ENCODE assay signal across 8 cellular contexts in the genomic region with DNA sequence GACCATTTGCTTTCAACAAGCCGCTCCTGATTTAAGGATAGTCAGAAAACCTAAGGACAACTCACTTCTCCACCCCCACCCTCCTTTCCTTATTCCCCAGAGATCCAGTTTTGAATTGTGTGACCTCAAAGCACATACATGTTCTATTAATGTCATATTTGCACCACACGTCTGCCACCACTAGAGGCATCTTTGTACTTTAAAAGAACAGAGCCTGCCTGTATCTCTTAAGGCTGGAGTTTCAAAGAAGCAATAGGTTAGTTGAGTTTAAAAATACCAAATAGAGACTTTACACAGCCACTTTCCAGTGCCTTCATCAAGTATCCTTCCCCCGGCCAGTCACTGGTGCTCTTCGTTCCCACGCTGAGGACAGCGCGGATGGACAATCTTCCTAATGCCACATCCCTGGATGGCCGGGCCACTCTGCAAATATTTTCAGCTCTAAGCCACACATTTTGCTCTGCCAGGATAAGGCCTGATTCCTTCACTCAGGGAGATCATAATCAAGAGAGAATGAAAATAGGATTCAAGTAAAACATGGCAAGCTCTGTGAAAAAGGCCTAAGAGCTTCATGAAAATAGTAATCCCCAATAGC.
DNase-seq lines count a peak whose midpoint lies in the region; ATAC-seq, FAIRE-seq and TF ChIP-seq lines count a peak whose summit lies in the region.

No MANE protein-coding gene starts in this region.

- H3K79me2 ChIP-seq in keratinocyte (ENCODE audit: control insufficient read depth, insufficient read depth, low read length) = no peaks in the 10 kb centered on the region

- dilution Hi-C loops in keratinocyte (cut with MboI; ENCODE audit: extremely low pct_ligation_motif_present, low sequenced_read_pairs) = no loop called here

- H3K4me1 ChIP-seq in keratinocyte (ENCODE audit: control insufficient read depth, extremely low read depth, insufficient read depth, low read length) = no peaks in the 10 kb centered on the region
- H3K4me1 ChIP-seq in CD4-positive, alpha-beta memory T cell (ENCODE audit: insufficient read depth, low read length) = no peaks in the 10 kb centered on the region

- peak; percentile 10 to 68 (median 63) for TF ChIP-seq CTCF in keratinocyte (optimal IDR thresholded peaks at IDR 0.05 in 1 of 3, IDR thresholded peaks at IDR 0.05 in 1 of 3, conservative IDR thresholded peaks at IDR 0.05 in 1 of 3; ENCODE audit: extremely low read depth in 1 of 3, insufficient read depth in 2 of 3, low read length in 3 of 3)

- H4K20me1 ChIP-seq in keratinocyte (ENCODE audit: control insufficient read depth, extremely low read depth, insufficient read depth, low read length) = no peaks in the 10 kb centered on the region

- no peaks in the 10 kb centered on the region for H3K27me3 ChIP-seq in keratinocyte (ENCODE audit: control insufficient read depth, extremely low read depth, insufficient read depth, low read length)
- H3K27me3 ChIP-seq in CD4-positive, alpha-beta memory T cell (ENCODE audit: insufficient read depth, low read length) = no peaks in the 10 kb centered on the region

- no peak for FAIRE-seq in keratinocyte (lab: Jason Lieb, UNC)

- H3K9me3 Mint-ChIP-seq in CD4-positive, alpha-beta memory T cell = no peaks in the 10 kb centered on the region

- H3K27ac Mint-ChIP-seq in CD4-positive, alpha-beta memory T cell = no peak overlapping the region

- no peaks in the 10 kb centered on the region for H3K36me3 ChIP-seq in keratinocyte (ENCODE audit: control insufficient read depth in 2 of 2, extremely low read depth in 1 of 2, insufficient read depth in 2 of 2, low read length in 2 of 2)
- H3K36me3 ChIP-seq in CD4-positive, alpha-beta memory T cell (ENCODE audit: insufficient read depth, low read length) = no peaks in the 10 kb centered on the region

- H3K9me1 ChIP-seq in keratinocyte (ENCODE audit: control insufficient read depth, extremely low read depth, insufficient read depth, low read length) = no peaks in the 10 kb centered on the region

- POLR2A ChIA-PET in CD4-positive, alpha-beta memory T cell (lab: Charles Lee; ENCODE audit: partially characterized antibody) = no interaction called here

- peaks cover 0 to 2% of the 10 kb centered on the region in 2 donors for H3K27me3 Mint-ChIP-seq in CD4-positive, alpha-beta memory T cell

- no peaks in the 10 kb centered on the region for H3K36me3 Mint-ChIP-seq in CD4-positive, alpha-beta memory T cell

- no peak overlapping the region for H3K9ac ChIP-seq in keratinocyte (ENCODE audit: control insufficient read depth, extremely low read depth, insufficient read depth, low read length)

- no peak overlapping the region for H3K4me3 ChIP-seq in keratinocyte (ENCODE audit: control insufficient read depth in 2 of 3, extremely low read depth in 1 of 3, insufficient read depth in 2 of 3, low read depth in 1 of 3, low read length in 3 of 3)
- no peak overlapping the region for H3K4me3 ChIP-seq in CD4-positive, alpha-beta memory T cell (ENCODE audit: low read length in 2 of 2)

- H2AFZ ChIP-seq in keratinocyte (ENCODE audit: control insufficient read depth, low read length) = no peak overlapping the region

- intact Hi-C loops in CD4-positive, alpha-beta memory T cell (cut with micrococcal nuclease) = no loop called here
- intact Hi-C loops in posterior cingulate gyrus (cut with DNase I) = no loop called here

- H3K9me3 ChIP-seq in keratinocyte (ENCODE audit: control insufficient read depth, low read depth, low read length) = no peaks in the 10 kb centered on the region
- H3K9me3 ChIP-seq in CD4-positive, alpha-beta memory T cell (ENCODE audit: control insufficient read depth in 1 of 2, low read length in 2 of 2) = no peaks in the 10 kb centered on the region

- no peak overlapping the region for H3K4me2 ChIP-seq in keratinocyte (ENCODE audit: control insufficient read depth, extremely low read depth, insufficient read depth, low read depth, low read length)

- no peaks in the 10 kb centered on the region for H3K4me1 Mint-ChIP-seq in CD4-positive, alpha-beta memory T cell

- CTCF ChIA-PET in CD4-positive, alpha-beta memory T cell (lab: Charles Lee; ENCODE audit: partially characterized antibody) = no interaction called here

- no peak overlapping the region for H3K27ac ChIP-seq in keratinocyte (ENCODE audit: control insufficient read depth, insufficient read depth, low read length)
- H3K27ac ChIP-seq in CD4-positive, alpha-beta memory T cell (ENCODE audit: low read depth, low read length) = no peak overlapping the region

- no peak overlapping the region for H3K4me3 Mint-ChIP-seq in CD4-positive, alpha-beta memory T cell

- DNase-seq in AG20443 (ENCODE audit: low spot score) (peak; percentile 32), SHP77 treated with DMSO at 0.1 percent for 48 hours (lab: John Stamatoyannopoulos, UW) (peak; percentile 6), keratinocyte (ENCODE audit: low read depth, low spot score) (no peak), posterior cingulate gyrus (no peak)
- DNase-seq in stimulated activated CD4-positive, alpha-beta T cell treated with anti-CD3 and anti-CD28 coated beads, Interleukin-2, amount 100 ng/mL, for 24 hours = no peak
- DNase-seq in CD4-positive, alpha-beta memory T cell = no peak

- peak; percentile 70 for ATAC-seq in GM18861 (IDR thresholded peaks at IDR 0.05; ENCODE audit: unreplicated experiment)
- ATAC-seq in HG03097 (IDR thresholded peaks at IDR 0.05; ENCODE audit: low FRiP score, unreplicated experiment) = peak; percentile 61

Comparison
In these comparisons a context has a peak if more than half of its experiments do, and no peak if none do; other contexts are left out.
1. DNase-seq: peak in AG20443 (single experiment) and SHP77 treated with DMSO at 0.1 percent for 48 hours (single experiment); none in keratinocyte (single experiment), stimulated activated CD4-positive, alpha-beta T cell treated with anti-CD3 and anti-CD28 coated beads, Interleukin-2, amount 100 ng/mL, for 24 hours (0 of 2), CD4-positive, alpha-beta memory T cell (0 of 5) and posterior cingulate gyrus (0 of 10).